Comparison of ENCODE assay signal across 18 cellular contexts in genomic region chr4:98945297-98945850, GRCh38. TPM values are rescaled to one million over a fixed set of nuclear protein-coding genes. Genes with fewer than 3 reads are reported as not detected.
DNase-seq lines count a peak whose midpoint lies in the region; ATAC-seq and TF ChIP-seq lines count a peak whose summit lies in the region.
"Had no signal": no experiment of that assay in that cellular context is flagged by ENCODE, and none has a peak within 500 bp of the region (broad histone marks: within the 10 kb centered on the region; RNA-seq: fewer than 3 reads in every experiment).

No MANE protein-coding gene starts in this region.

- H3K4me1 Mint-ChIP-seq in activated T-helper 17 cell treated with anti-CD3 and anti-CD28 coated beads, Interleukin-2, amount 50 U/mL, for 72 hours = no peaks in the 10 kb centered on the region
- H3K4me1 Mint-ChIP-seq in GM23338 = no peaks in the 10 kb centered on the region
- H3K4me1 Mint-ChIP-seq: nephron progenitor cell had no signal

- H3K9me3 Mint-ChIP-seq in activated T-helper 17 cell treated with anti-CD3 and anti-CD28 coated beads, Interleukin-2, amount 50 U/mL, for 72 hours = no peaks in the 10 kb centered on the region
- H3K9me3 Mint-ChIP-seq in GM23338 = no peaks in the 10 kb centered on the region
- H3K9me3 Mint-ChIP-seq: nephron progenitor cell had no signal

- H2AFZ ChIP-seq in GM23338 = no peak overlapping the region

- no peaks in the 10 kb centered on the region for H3K36me3 Mint-ChIP-seq in activated T-helper 17 cell treated with anti-CD3 and anti-CD28 coated beads, Interleukin-2, amount 50 U/mL, for 72 hours (ENCODE audit: low read depth)
- H3K36me3 Mint-ChIP-seq in GM23338 (ENCODE audit: low read depth) = no peaks in the 10 kb centered on the region

- no peak overlapping the region for H3K27ac Mint-ChIP-seq in activated T-helper 17 cell treated with anti-CD3 and anti-CD28 coated beads, Interleukin-2, amount 50 U/mL, for 72 hours
- no peak overlapping the region for H3K27ac Mint-ChIP-seq in GM23338

- H3K9me2 ChIP-seq in GM23338 (ENCODE audit: insufficient read depth) = no peaks in the 10 kb centered on the region

- no peaks in the 10 kb centered on the region for H3K4me1 ChIP-seq in GM23338 (ENCODE audit: insufficient read depth)
- H3K4me1 ChIP-seq in aorta (ENCODE audit: control insufficient read depth in 1 of 2, insufficient read depth in 2 of 2, low read length in 2 of 2) = peaks cover 0 to 3% of the 10 kb centered on the region in 2 donors

- TF ChIP-seq CTCF in cardiac fibroblast (IDR thresholded peaks at IDR 0.05; ENCODE audit: low read depth, low read length) (no peak), GM23338 (conservative IDR thresholded peaks at IDR 0.05; ENCODE audit: low read depth in 2 of 2) (no peak)

- H3K27me3 ChIP-seq in GM23338 (ENCODE audit: insufficient read depth) (no peaks in the 10 kb centered on the region), aorta (ENCODE audit: control insufficient read depth in 1 of 2, insufficient read depth in 2 of 2, low read length in 1 of 2) (no peaks in the 10 kb centered on the region)
- H3K27me3 ChIP-seq: MG63 had no signal

- no peak overlapping the region for H3K4me3 Mint-ChIP-seq in activated T-helper 17 cell treated with anti-CD3 and anti-CD28 coated beads, Interleukin-2, amount 50 U/mL, for 72 hours
- no peak overlapping the region for H3K4me3 Mint-ChIP-seq in GM23338
- H3K4me3 Mint-ChIP-seq: nephron progenitor cell had no signal

- H3K4me3 ChIP-seq in cardiac fibroblast (replicated peaks in 1 of 2; ENCODE audit: low read depth in 2 of 2, low read length in 2 of 2) = no peak overlapping the region
- H3K4me3 ChIP-seq in GM23338 = no peak overlapping the region
- H3K4me3 ChIP-seq in aorta (ENCODE audit: low read length in 2 of 2) = no peak overlapping the region
- H3K4me3 ChIP-seq: MG63, PC-9 had no signal

- H3K79me2 ChIP-seq in GM23338 (replicated peaks; ENCODE audit: insufficient read depth) = no peaks in the 10 kb centered on the region

- H3K4me2 ChIP-seq in GM23338 = no peak overlapping the region
- H3K4me2 ChIP-seq: PC-9 had no signal

- H3K27ac ChIP-seq in GM23338 (ENCODE audit: low read depth) = no peak overlapping the region
- peak overlapping the region in 1 of 2 donors; percentile 76 for H3K27ac ChIP-seq in aorta (ENCODE audit: low read depth in 1 of 2, low read length in 2 of 2)
- H3K27ac ChIP-seq: PC-9 had no signal

- ATAC-seq in GM18517 (IDR thresholded peaks at IDR 0.05; ENCODE audit: unreplicated experiment) (peak; percentile 60), GM21717 (IDR thresholded peaks at IDR 0.05; ENCODE audit: unreplicated experiment) (peak; percentile 77), HG03432 (IDR thresholded peaks at IDR 0.05; ENCODE audit: unreplicated experiment) (peak; percentile 91), GM23338 (no peak), aorta (ENCODE audit: low FRiP score) (no peak)
- ATAC-seq in activated T-helper 17 cell treated with anti-CD3 and anti-CD28 coated beads, Interleukin-2, amount 50 U/mL, for 72 hours (replicated peaks) = no peak
- ATAC-seq: stimulated activated naive CD8-positive, alpha-beta T cell treated with anti-CD3 and anti-CD28 coated beads, Interleukin-15, Interleukin-2, amounts not matched to agents 100 U/mL and 50 U/mL, for 24 hours had no signal

- H3K9me3 ChIP-seq in aorta (ENCODE audit: control insufficient read depth, low read length) = no peaks in the 10 kb centered on the region
- H3K9me3 ChIP-seq: MG63 had no signal

- H4K20me1 ChIP-seq in GM23338 (replicated peaks; ENCODE audit: insufficient read depth) = no peaks in the 10 kb centered on the region

- no peaks in the 10 kb centered on the region for H3K36me3 ChIP-seq in GM23338 (ENCODE audit: insufficient read depth)
- H3K36me3 ChIP-seq in aorta (ENCODE audit: control insufficient read depth in 1 of 2, insufficient read depth in 2 of 2, low read length in 1 of 2) = no peaks in the 10 kb centered on the region
- H3K36me3 ChIP-seq: MG63 had no signal

- DNase-seq in cardiac fibroblast (ENCODE audit: low read depth in 2 of 2) (peak; percentile 20 to 48), dermis blood vessel endothelial cell (no peak), GM23338 (ENCODE audit: low spot score) (no peak), aorta (no peak)
- DNase-seq: activated effector memory CD4-positive, alpha-beta T cell treated with Interleukin-2 at 50 U/mL for 16 hours; anterior cingulate cortex; cortex of kidney; MG63; NCI-H2029; NCI-H526 treated with DMSO at 0.1 percent for 48 hours; nephron progenitor cell; PC-9; stimulated activated CD4-positive, alpha-beta T cell treated with anti-CD3 and anti-CD28 coated beads, Interleukin-12 subunit alpha, Interleukin-12 subunit beta, amount 100 ng/mL, for 4 hours; stimulated activated naive CD8-positive, alpha-beta T cell treated with anti-CD3 and anti-CD28 coated beads, Interleukin-15, Interleukin-2, amounts not matched to agents 100 U/mL and 50 U/mL, for 24 hours had no signal

- WGBS in aorta, 2 donors = 5 to 10% methylated on average over 2 of the region's 2 CpGs

- no peaks in the 10 kb centered on the region for H3F3A ChIP-seq in GM23338 (replicated peaks; ENCODE audit: low read depth)

- intact Hi-C loops in aorta (cut with DNase I) = loop anchor here in 1 of 2 donors (10.0 kb wide), 1 partner anchor 519 kb away; no protein-coding TSS in a partner anchor

- no peaks in the 10 kb centered on the region for H3K27me3 Mint-ChIP-seq in activated T-helper 17 cell treated with anti-CD3 and anti-CD28 coated beads, Interleukin-2, amount 50 U/mL, for 72 hours
- no peaks in the 10 kb centered on the region for H3K27me3 Mint-ChIP-seq in GM23338 (ENCODE audit: insufficient read depth, low read depth, poor library complexity)

TF ChIP-seq in GM23338, 12 proteins besides CTCF, POLR2A, EP300 and RAD21 (continues in another document):
- TF ChIP-seq POLR2AphosphoS5 (IDR thresholded peaks at IDR 0.05; ENCODE audit: low read depth) = no peak
- no peak for TF ChIP-seq NANOG (IDR thresholded peaks at IDR 0.05; ENCODE audit: borderline replicate concordance)
- TF ChIP-seq EZH2 (IDR thresholded peaks at IDR 0.05; ENCODE audit: low read depth, unreplicated experiment) = no peak

RNA-seq across cellular contexts. Expression of gene EIF4E, which starts 16.4 kb away (rescaled TPM):
- total RNA-seq in dermis blood vessel endothelial cell (236 and 274 TPM in 2 replicates), aorta (10 to 100 TPM; 60.3 to 72.8 TPM)
- total RNA-seq in activated T-helper 17 cell treated with anti-CD3 and anti-CD28 coated beads, Interleukin-2, amount 50 U/mL, for 72 hours = 100 to 1,000 TPM in 1 of 2 donors, 10 to 100 TPM in 1; 75.0 to 125 TPM
- total RNA-seq in GM23338 (2014; rRNA removed; shearing (Covaris generic)) = 257 and 351 TPM in 2 replicates
- polyA plus RNA-seq in GM23338 (2016; fragmentation: Nextera tagmentation; extraction: Ambion mirVana) (102 and 113 TPM in 2 replicates), aorta (10 to 100 TPM; 34.0 to 79.3 TPM)

RNA-seq across cellular contexts. Expression of gene METAP1, which starts 50.1 kb away (rescaled TPM):
- total RNA-seq in dermis blood vessel endothelial cell = 24.7 and 37.3 TPM in 2 replicates
- total RNA-seq in activated T-helper 17 cell treated with anti-CD3 and anti-CD28 coated beads, Interleukin-2, amount 50 U/mL, for 72 hours = 10 to 100 TPM; 59.6 to 64.1 TPM
- 94.5 and 122 TPM in 2 replicates for total RNA-seq in GM23338 (2014; rRNA removed; shearing (Covaris generic))
- polyA plus RNA-seq in GM23338 (2016; fragmentation: Nextera tagmentation; extraction: Ambion mirVana) = 58.7 and 64.1 TPM in 2 replicates
- total RNA-seq in aorta = 10 to 100 TPM; 57.2 to 61.4 TPM
- polyA plus RNA-seq in aorta = 10 to 100 TPM; 40.2 to 48.2 TPM

Comparison
In these comparisons a context has a peak if more than half of its experiments do, and no peak if none do; other contexts are left out.
1. ATAC-seq: peak in GM18517 (single experiment), GM21717 (single experiment) and HG03432 (single experiment); none in activated T-helper 17 cell treated with anti-CD3 and anti-CD28 coated beads, Interleukin-2, amount 50 U/mL, for 72 hours (single experiment), GM23338 (single experiment) and aorta (single experiment).
2. DNase-seq: peak in cardiac fibroblast (2 of 2); none in dermis blood vessel endothelial cell (single experiment), GM23338 (single experiment) and aorta (0 of 2).